In genomic region chr12:52243774-52244614, GRCh38 we compare ENCODE assay signal across 8 cellular contexts. TPM values are rescaled to one million over a fixed set of nuclear protein-coding genes. Genes with fewer than 3 reads are reported as not detected.
DNase-seq lines count a peak whose midpoint lies in the region; ATAC-seq and TF ChIP-seq lines count a peak whose summit lies in the region.

No MANE protein-coding gene starts in this region.

- H3K27me3 Mint-ChIP-seq in T-helper 17 cell, result peaks cover 14% of the 10 kb centered on the region

- H3K36me3 Mint-ChIP-seq in T-helper 17 cell (ENCODE audit: low read depth), result no peaks in the 10 kb centered on the region

- H3K4me3 ChIP-seq in DOHH2 (ENCODE audit: low read length) (no peak overlapping the region), body of pancreas (no peak overlapping the region), lower lobe of right lung (no peak overlapping the region)

- peaks cover 8% of the 10 kb centered on the region for H3K4me1 ChIP-seq in DOHH2 (ENCODE audit: control insufficient read depth, low read length)
- H3K4me1 ChIP-seq in body of pancreas, result peaks cover 77% of the 10 kb centered on the region
- H3K4me1 ChIP-seq in lower lobe of right lung, result peaks cover 49% of the 10 kb centered on the region

- H3F3A ChIP-seq in DOHH2 (ENCODE audit: control insufficient read depth, insufficient read depth), result no peaks in the 10 kb centered on the region

- H4K20me1 ChIP-seq in DOHH2 (ENCODE audit: control insufficient read depth, insufficient read depth, low read depth, low read length), result no peaks in the 10 kb centered on the region

- TF ChIP-seq POLR2A in body of pancreas (IDR thresholded peaks at IDR 0.05), result peak; percentile 65 to 74 (median 69)

- H3K9me3 ChIP-seq in DOHH2 (ENCODE audit: control insufficient read depth, insufficient read depth, low read length) (no peaks in the 10 kb centered on the region), T-helper 17 cell (ENCODE audit: control insufficient read depth, low read length, poor library complexity, severe bottlenecking) (no peaks in the 10 kb centered on the region), body of pancreas (no peaks in the 10 kb centered on the region), lower lobe of right lung (no peaks in the 10 kb centered on the region)

- TF ChIP-seq CTCF in DOHH2 (IDR thresholded peaks at IDR 0.05; ENCODE audit: low read depth, low read length, poor library complexity, severe bottlenecking) (no peak), body of pancreas (IDR thresholded peaks at IDR 0.05) (no peak), lower lobe of right lung (IDR thresholded peaks at IDR 0.05) (no peak)

- H3K4me1 Mint-ChIP-seq in T-helper 17 cell, result peaks cover 32% of the 10 kb centered on the region

- peak overlapping the region; percentile 83 for H3K4me3 Mint-ChIP-seq in T-helper 17 cell

- H3K9me2 ChIP-seq in DOHH2 (replicated peaks; ENCODE audit: control insufficient read depth, low read length), result no peaks in the 10 kb centered on the region

- peak overlapping the region; percentile 86 for H3K27ac Mint-ChIP-seq in T-helper 17 cell

- intact Hi-C loops in body of pancreas (cut with DNase I) (no loop called here), lower lobe of right lung (cut with DNase I) (no loop called here)

- H3K36me3 ChIP-seq in DOHH2 (ENCODE audit: control insufficient read depth, low read length), result no peaks in the 10 kb centered on the region
- no peaks in the 10 kb centered on the region for H3K36me3 ChIP-seq in body of pancreas (replicated peaks in 1 of 2; ENCODE audit: insufficient read depth in 1 of 2, low read depth in 2 of 2)
- peaks cover 10% of the 10 kb centered on the region for H3K36me3 ChIP-seq in lower lobe of right lung

- peaks cover 2% of the 10 kb centered on the region; the same call in 1 of the 2 replicates for H3K27me3 ChIP-seq in DOHH2 (ENCODE audit: control insufficient read depth, low read length)
- H3K27me3 ChIP-seq in body of pancreas, result no peaks in the 10 kb centered on the region
- peaks cover 2% of the 10 kb centered on the region for H3K27me3 ChIP-seq in lower lobe of right lung (ENCODE audit: low read depth)

- peak overlapping the region; percentile 8; the same call in 1 of the 2 replicates for H3K4me2 ChIP-seq in DOHH2 (ENCODE audit: low read length)

- peak; percentile 97 for ATAC-seq in GM21447 (IDR thresholded peaks at IDR 0.05; ENCODE audit: unreplicated experiment)
- peak; percentile 98 for ATAC-seq in T-helper 17 cell
- ATAC-seq in body of pancreas, result peak; percentile 72
- ATAC-seq in lower lobe of right lung, result peak; percentile 72 to 84

- peak; percentile 89 for DNase-seq in HT-29 (ENCODE audit: low spot score)
- DNase-seq in T-helper 17 cell, result peak; percentile 31 to 54 (median 35)
- DNase-seq in body of pancreas, result peak; percentile 94 to 98 (median 96)
- peak; percentile 87 for DNase-seq in lower lobe of right lung
- peak; percentile 13 to 56 for DNase-seq in stimulated activated CD8-positive, alpha-beta memory T cell treated with anti-CD3 and anti-CD28 coated beads, Interleukin-15, amount 100 ng/mL, for 4 hours (ENCODE audit: low read depth in 2 of 2)
- no peak for DNase-seq in inferior parietal cortex (ENCODE audit: extremely low spot score)

- H3K79me2 ChIP-seq in DOHH2 (ENCODE audit: control insufficient read depth, low read length), result no peaks in the 10 kb centered on the region

- 26% methylated on average over 8 to 12 of the region's 12 CpGs for WGBS in body of pancreas, 2 donors

- no peak overlapping the region for H3K27ac ChIP-seq in DOHH2 (ENCODE audit: low read depth, low read length)
- peak overlapping the region; percentile 92 to 99 (median 95) for H3K27ac ChIP-seq in body of pancreas
- peak overlapping the region; percentile 71 for H3K27ac ChIP-seq in lower lobe of right lung

RNA-seq across cellular contexts. Expression of gene KRT7, which starts 11.0 kb away (rescaled TPM):
- total RNA-seq in HT-29 (2014; rRNA removed; shearing (Covaris generic)), result 3.8 and 11.9 TPM in 2 replicates
- total RNA-seq in T-helper 17 cell, result under 1 TPM in 1 of 2 donors, not detected in 1; 0.70 TPM
- 100 to 1,000 TPM in 1 of 2 donors, 10 to 100 TPM in 1; 69.2 to 196 TPM for total RNA-seq in body of pancreas
- total RNA-seq in lower lobe of right lung, result 257 TPM

RNA-seq across cellular contexts. Expression of gene KRT86, which starts 30.5 kb away (rescaled TPM):
- 0.13 and 0.81 TPM in 2 replicates for total RNA-seq in HT-29 (2014; rRNA removed; shearing (Covaris generic))
- total RNA-seq in T-helper 17 cell (under 1 TPM in 1 of 2 donors, not detected in 1; 0.21 TPM), body of pancreas (1 to 10 TPM; 1.8 to 8.6 TPM), lower lobe of right lung (0.74 TPM)

RNA-seq across cellular contexts. Expression of gene KRT81, which starts 47.3 kb away (rescaled TPM):
- total RNA-seq in HT-29 (2014; rRNA removed; shearing (Covaris generic)), result 0.21 TPM in 1 of 2 replicates, not detected in the other
- total RNA-seq in T-helper 17 cell (not detected), body of pancreas (not detected), lower lobe of right lung (not detected)

RNA-seq across cellular contexts. Expression of gene KRT80, which starts 52.2 kb away (rescaled TPM):
- total RNA-seq in HT-29 (2014; rRNA removed; shearing (Covaris generic)), result 24.7 and 27.0 TPM in 2 replicates
- total RNA-seq in T-helper 17 cell (not detected), body of pancreas (10 to 100 TPM; 10.2 to 11.9 TPM), lower lobe of right lung (3.0 TPM)
